1 cellular context compared by ENCODE assay signal in the genomic region with DNA sequence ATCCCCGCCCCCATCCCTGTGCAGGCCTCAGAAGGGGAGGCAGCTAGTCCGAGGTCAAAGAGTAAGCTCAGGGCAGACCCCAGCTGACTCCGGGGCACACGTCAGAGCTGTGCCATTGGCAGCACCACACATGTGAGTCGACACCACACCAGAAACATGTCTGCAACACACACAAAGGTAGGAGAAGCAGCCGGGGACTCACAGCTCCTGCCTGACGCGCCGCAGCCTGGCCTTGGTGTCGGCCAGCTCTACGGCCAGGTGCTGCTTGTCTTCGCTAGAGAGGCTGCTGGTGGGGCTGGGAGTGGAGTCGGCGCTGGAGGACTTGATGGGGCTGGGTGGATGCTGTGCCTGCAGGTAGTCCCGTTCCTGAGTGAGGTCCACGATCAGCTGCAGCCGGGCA.
TF ChIP-seq lines count a peak whose summit lies in the region.

No MANE protein-coding gene starts in this region.

TF ChIP-seq in WTC11, 78 proteins besides CTCF, POLR2A, EP300 and RAD21 (continued from another document):
- TF ChIP-seq, protein P1, sequence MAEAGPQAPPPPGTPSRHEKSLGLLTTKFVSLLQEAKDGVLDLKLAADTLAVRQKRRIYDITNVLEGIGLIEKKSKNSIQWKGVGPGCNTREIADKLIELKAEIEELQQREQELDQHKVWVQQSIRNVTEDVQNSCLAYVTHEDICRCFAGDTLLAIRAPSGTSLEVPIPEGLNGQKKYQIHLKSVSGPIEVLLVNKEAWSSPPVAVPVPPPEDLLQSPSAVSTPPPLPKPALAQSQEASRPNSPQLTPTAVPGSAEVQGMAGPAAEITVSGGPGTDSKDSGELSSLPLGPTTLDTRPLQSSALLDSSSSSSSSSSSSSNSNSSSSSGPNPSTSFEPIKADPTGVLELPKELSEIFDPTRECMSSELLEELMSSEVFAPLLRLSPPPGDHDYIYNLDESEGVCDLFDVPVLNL (CRISPR knock-in tag; IDR thresholded peaks at IDR 0.05; ENCODE audit: borderline replicate concordance, low read depth): no peak
- TF ChIP-seq, protein P2, sequence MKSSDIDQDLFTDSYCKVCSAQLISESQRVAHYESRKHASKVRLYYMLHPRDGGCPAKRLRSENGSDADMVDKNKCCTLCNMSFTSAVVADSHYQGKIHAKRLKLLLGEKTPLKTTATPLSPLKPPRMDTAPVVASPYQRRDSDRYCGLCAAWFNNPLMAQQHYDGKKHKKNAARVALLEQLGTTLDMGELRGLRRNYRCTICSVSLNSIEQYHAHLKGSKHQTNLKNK (CRISPR knock-in tag; IDR thresholded peaks at IDR 0.05): no peak
- TF ChIP-seq ZNF317 (CRISPR knock-in tag; IDR thresholded peaks at IDR 0.05; ENCODE audit: borderline replicate concordance, low read depth): no peak
TF ChIP-seq in WTC11: peak in this region for 0.
